25 cellular contexts compared by ENCODE assay signal in the genomic region with DNA sequence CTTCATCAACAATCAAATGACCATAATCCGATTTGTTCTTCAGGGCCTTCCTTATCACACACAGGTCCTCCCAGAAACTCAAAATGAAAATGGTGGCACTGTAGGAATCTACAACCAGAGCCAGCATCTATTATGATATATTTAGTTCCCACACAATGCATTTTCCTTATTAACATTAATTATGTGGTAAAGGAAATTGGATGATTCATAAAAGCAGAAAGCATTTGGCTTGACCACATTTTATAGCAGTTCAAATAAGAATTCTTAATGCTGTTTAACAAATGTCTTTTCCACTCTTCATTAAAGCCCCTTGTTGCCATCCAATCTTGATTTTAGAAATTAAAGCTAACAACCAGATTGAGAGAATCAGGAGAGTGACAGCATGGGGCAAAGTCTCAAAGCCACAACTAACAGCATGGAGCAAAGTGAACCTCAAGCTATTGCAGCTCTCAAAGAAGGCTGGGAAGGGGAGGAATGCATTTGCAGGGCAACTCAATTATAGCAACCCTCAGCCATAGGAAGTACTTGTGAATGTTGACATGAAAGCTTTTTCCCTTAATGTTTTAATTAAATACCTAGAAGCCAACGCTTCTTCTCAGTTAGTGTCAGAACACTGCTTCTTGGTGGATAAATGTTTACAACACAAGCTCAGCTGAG.
"Had no signal": no experiment of that assay in that cellular context is flagged by ENCODE, and none has a peak within 500 bp of the region (broad histone marks: within the 10 kb centered on the region; RNA-seq: fewer than 3 reads in every experiment).

No MANE protein-coding gene starts in this region.

- DNase-seq: activated CD4-positive, alpha-beta T cell treated with anti-CD3 and anti-CD28 coated beads for 48 hours; activated CD4-positive, CD25-positive, alpha-beta regulatory T cell; activated CD8-positive, alpha-beta T cell treated with anti-CD3 and anti-CD28 coated beads for 36 hours; activated naive CD4-positive, alpha-beta T cell treated with Interleukin-2 at 50 U/mL for 16 hours; activated naive CD8-positive, alpha-beta T cell treated with anti-CD3 and anti-CD28 coated beads, Interleukin-2, amount 10 ng/mL, durations not matched to agents 7 days and 5 days; activated T-cell treated with anti-CD3 and anti-CD28 coated beads, Interleukin-2, amount 50 U/mL, for 24 hours; amygdala; caudate nucleus; foreskin melanocyte; head of caudate nucleus; immature natural killer cell; left ventricle myocardium superior; mucosa of descending colon; naive B cell; pancreas; right lobe of liver; small intestine; stimulated activated CD4-positive, alpha-beta T cell treated with anti-CD3 and anti-CD28 coated beads, Interleukin-4, amount 100 ng/mL, for 1 hour; stimulated activated naive CD8-positive, alpha-beta T cell treated with anti-CD3 and anti-CD28 coated beads, Interleukin-15, amount 100 ng/mL, for 72 hours; T-helper 9 cell; transverse colon; uterus had no signal

- H3K27ac ChIP-seq: epithelial cell of prostate, neutrophil, pancreas, right lobe of liver, suprapubic skin, transverse colon, uterus had no signal

- H3K9me3 ChIP-seq: neutrophil, pancreas, right lobe of liver, suprapubic skin, uterus had no signal

- H3K4me1 ChIP-seq: pancreas, right lobe of liver, suprapubic skin, transverse colon, uterus had no signal

- ATAC-seq: activated CD8-positive, alpha-beta T cell treated with anti-CD3 and anti-CD28 coated beads for 36 hours; left ventricle myocardium superior; mucosa of descending colon; pancreas; right lobe of liver; stimulated activated naive CD8-positive, alpha-beta T cell treated with anti-CD3 and anti-CD28 coated beads, Interleukin-15, amount 100 ng/mL, for 72 hours had no signal

- H3K4me3 ChIP-seq: mucosa of descending colon, pancreas, right lobe of liver, suprapubic skin, transverse colon, uterus had no signal

- H3K27me3 ChIP-seq: neutrophil, pancreas, right lobe of liver, suprapubic skin, transverse colon, uterus had no signal

- H3K36me3 ChIP-seq: neutrophil, pancreas, right lobe of liver, suprapubic skin, transverse colon, uterus had no signal
